Comparison of ENCODE assay signal across 8 cellular contexts in the genomic region with DNA sequence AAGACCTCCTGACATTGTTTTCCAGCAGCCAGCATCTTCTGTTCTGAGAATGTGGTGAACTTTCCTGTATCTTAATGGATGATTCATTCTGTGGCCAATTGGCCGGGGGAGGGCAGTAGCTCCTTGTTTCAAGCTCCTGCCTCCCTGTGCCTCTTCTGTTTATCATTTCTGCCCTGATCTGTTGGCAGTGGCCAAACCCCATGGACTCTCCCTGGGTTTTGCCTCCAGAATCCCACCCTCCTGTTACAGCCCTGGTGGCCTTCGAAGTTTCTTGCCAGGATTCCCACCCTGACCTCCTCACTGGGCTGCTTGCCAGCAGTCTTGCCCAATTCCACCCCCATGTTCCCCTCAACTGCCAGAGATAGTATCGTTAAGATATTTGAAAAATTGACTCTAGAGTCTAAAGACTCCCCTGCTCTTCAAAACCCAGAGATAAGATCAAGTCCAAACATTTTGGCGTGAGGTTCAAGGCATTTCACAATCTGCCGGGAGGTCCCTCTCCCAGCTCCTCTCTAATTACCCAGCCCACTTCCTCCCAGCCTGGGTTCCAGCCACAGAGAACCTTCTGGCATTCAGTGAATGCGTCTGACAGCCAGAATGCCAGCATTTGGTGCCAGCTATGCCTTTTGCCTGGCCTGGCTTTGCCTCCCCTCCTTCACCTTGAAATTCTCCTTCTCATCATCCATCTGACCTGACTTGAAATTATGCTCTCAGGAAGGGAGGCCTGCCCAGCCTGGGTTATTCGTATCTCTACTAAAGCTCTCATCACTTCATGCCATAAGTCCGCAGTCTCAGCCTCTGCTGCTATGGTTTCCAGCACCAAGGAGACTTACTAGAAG. TPM values are rescaled to one million over a fixed set of nuclear protein-coding genes. Genes with fewer than 3 reads are reported as not detected.
A peak's percentile ranks its signal among the peaks of the same experiment; 100 is the strongest.
DNase-seq lines count a peak whose midpoint lies in the region; ATAC-seq and TF ChIP-seq lines count a peak whose summit lies in the region.

No MANE protein-coding gene starts in this region.

- DNase-seq in DMS 273 (lab: John Stamatoyannopoulos, UW; ENCODE audit: unreplicated experiment) = peak; percentile 45
- no peak for DNase-seq in DMS 273 treated with DMSO at 0.1 percent for 48 hours (lab: John Stamatoyannopoulos, UW)
- DNase-seq in fibroblast of pulmonary artery (ENCODE audit: low read depth) = peak; percentile 99
- peak; percentile 76 for DNase-seq in pulmonary artery endothelial cell (ENCODE audit: low read depth, low spot score)
- DNase-seq in NCI-H345 treated with DMSO at 0.1 percent for 48 hours (lab: John Stamatoyannopoulos, UW; ENCODE audit: unreplicated experiment) = no peak
- DNase-seq in NCI-H1092 treated with DMSO at 0.1 percent for 48 hours (lab: John Stamatoyannopoulos, UW) = no peak

- no peak overlapping the region for H3K4me3 ChIP-seq in fibroblast of pulmonary artery (replicated peaks; ENCODE audit: low read depth, low read length)

- ATAC-seq in SK-N-SH treated with all-trans-retinoic acid at 6 μM for 48 hours = peak; percentile 96
- no peak for ATAC-seq in HG03039 (IDR thresholded peaks at IDR 0.05; ENCODE audit: unreplicated experiment)

- TF ChIP-seq CTCF in fibroblast of pulmonary artery (IDR thresholded peaks at IDR 0.05; ENCODE audit: low read length, missing control alignments) = peak; percentile 40

TF ChIP-seq in SK-N-SH treated with all-trans-retinoic acid at 6 μM for 48 hours, 23 proteins besides CTCF, POLR2A, EP300 and RAD21:
- no peak for TF ChIP-seq ZNF8 (CRISPR knock-in tag; IDR thresholded peaks at IDR 0.05)
- TF ChIP-seq BACH2 (CRISPR knock-in tag; IDR thresholded peaks at IDR 0.05; ENCODE audit: borderline replicate concordance) = no peak
- TF ChIP-seq ZNF565 (CRISPR knock-in tag; conservative IDR thresholded peaks at IDR 0.05; ENCODE audit: low read depth) = no peak
- TF ChIP-seq, protein P1, sequence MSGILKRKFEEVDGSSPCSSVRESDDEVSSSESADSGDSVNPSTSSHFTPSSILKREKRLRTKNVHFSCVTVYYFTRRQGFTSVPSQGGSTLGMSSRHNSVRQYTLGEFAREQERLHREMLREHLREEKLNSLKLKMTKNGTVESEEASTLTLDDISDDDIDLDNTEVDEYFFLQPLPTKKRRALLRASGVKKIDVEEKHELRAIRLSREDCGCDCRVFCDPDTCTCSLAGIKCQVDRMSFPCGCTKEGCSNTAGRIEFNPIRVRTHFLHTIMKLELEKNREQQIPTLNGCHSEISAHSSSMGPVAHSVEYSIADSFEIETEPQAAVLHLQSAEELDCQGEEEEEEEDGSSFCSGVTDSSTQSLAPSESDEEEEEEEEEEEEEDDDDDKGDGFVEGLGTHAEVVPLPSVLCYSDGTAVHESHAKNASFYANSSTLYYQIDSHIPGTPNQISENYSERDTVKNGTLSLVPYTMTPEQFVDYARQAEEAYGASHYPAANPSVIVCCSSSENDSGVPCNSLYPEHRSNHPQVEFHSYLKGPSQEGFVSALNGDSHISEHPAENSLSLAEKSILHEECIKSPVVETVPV (CRISPR knock-in tag; IDR thresholded peaks at IDR 0.05) = no peak
- TF ChIP-seq ZFP3 (CRISPR knock-in tag; IDR thresholded peaks at IDR 0.05) = peak; percentile 70
- peak; percentile 87 for TF ChIP-seq ZNF70 (CRISPR knock-in tag; IDR thresholded peaks at IDR 0.05)
- no peak for TF ChIP-seq ZC3H10 (CRISPR knock-in tag; IDR thresholded peaks at IDR 0.05)
- no peak for TF ChIP-seq PPARA (CRISPR knock-in tag; IDR thresholded peaks at IDR 0.05; ENCODE audit: borderline replicate concordance)
- TF ChIP-seq RARB (CRISPR knock-in tag; IDR thresholded peaks at IDR 0.05) = no peak
- no peak for TF ChIP-seq ZFP30 (CRISPR knock-in tag; IDR thresholded peaks at IDR 0.05)
- TF ChIP-seq SNAI2 (CRISPR knock-in tag; IDR thresholded peaks at IDR 0.05) = no peak
- TF ChIP-seq CSDC2 (CRISPR knock-in tag; IDR thresholded peaks at IDR 0.05) = 0 out of 2 replicates have a peak, but pooled peaks have one; percentile 14
- TF ChIP-seq, protein P2, sequence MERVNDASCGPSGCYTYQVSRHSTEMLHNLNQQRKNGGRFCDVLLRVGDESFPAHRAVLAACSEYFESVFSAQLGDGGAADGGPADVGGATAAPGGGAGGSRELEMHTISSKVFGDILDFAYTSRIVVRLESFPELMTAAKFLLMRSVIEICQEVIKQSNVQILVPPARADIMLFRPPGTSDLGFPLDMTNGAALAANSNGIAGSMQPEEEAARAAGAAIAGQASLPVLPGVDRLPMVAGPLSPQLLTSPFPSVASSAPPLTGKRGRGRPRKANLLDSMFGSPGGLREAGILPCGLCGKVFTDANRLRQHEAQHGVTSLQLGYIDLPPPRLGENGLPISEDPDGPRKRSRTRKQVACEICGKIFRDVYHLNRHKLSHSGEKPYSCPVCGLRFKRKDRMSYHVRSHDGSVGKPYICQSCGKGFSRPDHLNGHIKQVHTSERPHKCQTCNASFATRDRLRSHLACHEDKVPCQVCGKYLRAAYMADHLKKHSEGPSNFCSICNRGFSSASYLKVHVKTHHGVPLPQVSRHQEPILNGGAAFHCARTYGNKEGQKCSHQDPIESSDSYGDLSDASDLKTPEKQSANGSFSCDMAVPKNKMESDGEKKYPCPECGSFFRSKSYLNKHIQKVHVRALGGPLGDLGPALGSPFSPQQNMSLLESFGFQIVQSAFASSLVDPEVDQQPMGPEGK (CRISPR knock-in tag; IDR thresholded peaks at IDR 0.05; ENCODE audit: borderline replicate concordance) = no peak; the same call in none of the 2 replicates
- TF ChIP-seq TCF4 (CRISPR knock-in tag; IDR thresholded peaks at IDR 0.05; ENCODE audit: borderline replicate concordance) = 0 out of 2 replicates have a peak, but pooled peaks have one; percentile 15
- TF ChIP-seq GLIS3 (CRISPR knock-in tag; IDR thresholded peaks at IDR 0.05) = peak; percentile 19; the same call in 1 of the 2 replicates
- peak; percentile 80 for TF ChIP-seq ISL1 (CRISPR knock-in tag; IDR thresholded peaks at IDR 0.05)
TF ChIP-seq in SK-N-SH treated with all-trans-retinoic acid at 6 μM for 48 hours: peak in this region for 6.

RNA-seq across cellular contexts. Expression of a gene that starts 37.7 kb away (rescaled TPM):
- total RNA-seq in pulmonary artery endothelial cell = 1,036 and 1,521 TPM in 2 replicates

RNA-seq across cellular contexts. Expression of a gene that starts 39.9 kb away (rescaled TPM):
- 17.6 and 24.7 TPM in 2 replicates for total RNA-seq in pulmonary artery endothelial cell

Comparison
In these comparisons a context has a peak if more than half of its experiments do, and no peak if none do; other contexts are left out.
1. DNase-seq: peak in DMS 273 (single experiment), fibroblast of pulmonary artery (single experiment) and pulmonary artery endothelial cell (single experiment); none in DMS 273 treated with DMSO at 0.1 percent for 48 hours (single experiment), NCI-H345 treated with DMSO at 0.1 percent for 48 hours (single experiment) and NCI-H1092 treated with DMSO at 0.1 percent for 48 hours (single experiment).